ENCODE assay signal across 8 cellular contexts in the genomic region with DNA sequence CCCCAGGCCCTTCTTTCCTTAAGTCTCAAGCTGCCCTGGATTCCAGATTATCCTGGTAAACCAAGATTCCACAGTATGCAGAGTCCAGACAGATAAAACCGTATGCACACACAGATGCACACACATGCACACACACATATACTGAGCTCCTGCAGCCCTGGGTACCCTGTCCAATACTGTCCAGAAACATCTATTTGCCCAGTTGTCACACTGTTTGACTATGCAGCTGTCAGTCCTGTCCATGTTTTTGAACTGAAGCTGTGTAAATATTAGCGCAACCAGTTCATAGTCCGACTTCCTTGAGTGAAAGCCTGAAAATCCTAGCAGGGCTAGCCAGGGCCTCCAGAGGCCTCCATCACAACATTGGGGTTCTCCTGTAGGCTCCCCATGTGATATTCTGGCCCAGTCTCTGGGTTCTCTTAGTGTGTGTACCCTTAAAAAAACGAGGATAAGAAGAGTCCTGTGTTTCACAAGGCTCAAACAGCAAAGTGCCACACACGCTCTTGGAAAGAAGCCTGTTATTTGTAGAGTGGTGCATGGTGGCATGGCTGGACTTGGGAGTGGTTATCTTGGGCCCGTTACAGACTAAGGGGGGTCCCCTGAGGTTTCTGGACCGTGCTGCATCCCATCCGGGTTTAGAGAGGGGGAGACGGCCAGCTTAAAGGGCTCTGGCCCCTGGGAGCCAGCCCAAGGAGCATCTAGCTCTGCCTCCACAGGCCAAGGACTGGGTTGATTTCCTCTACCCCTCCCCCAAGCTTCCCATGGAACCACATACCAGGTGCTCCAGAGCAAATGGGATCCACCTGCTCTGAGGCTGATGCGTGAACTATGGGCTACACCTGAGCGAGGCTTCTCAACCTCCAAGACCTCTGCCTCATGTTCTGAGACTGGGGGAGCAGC.
DNase-seq lines count a peak whose midpoint lies in the region; ATAC-seq and TF ChIP-seq lines count a peak whose summit lies in the region.

No MANE protein-coding gene starts in this region.

- peaks cover 97% of the 10 kb centered on the region for H3K4me1 ChIP-seq in left ventricle myocardium inferior
- peaks cover 91 to 95% (median 92%) of the 10 kb centered on the region in 3 donors for H3K4me1 ChIP-seq in skeletal muscle tissue (ENCODE audit: control insufficient read depth in 3 of 3, insufficient read depth in 3 of 3, low read length in 3 of 3)

- DNase-seq in DMS53 treated with DMSO at 0.1 percent for 48 hours (lab: John Stamatoyannopoulos, UW; ENCODE audit: unreplicated experiment): peak; percentile 70
- DNase-seq in NCI-H748 treated with DMSO at 0.1 percent for 48 hours (lab: John Stamatoyannopoulos, UW): peak; percentile 12
- DNase-seq in left ventricle myocardium inferior: no peak
- no peak for DNase-seq in NCI-H128 (lab: John Stamatoyannopoulos, UW; ENCODE audit: unreplicated experiment)
- DNase-seq in activated CD4-positive, alpha-beta T cell treated with anti-CD3 and anti-CD28 coated beads for 4 hours: no peak
- no peak for DNase-seq in GM03348 (ENCODE audit: low spot score)

- H3K27me3 ChIP-seq in left ventricle myocardium inferior (ENCODE audit: low read depth) (no peaks in the 10 kb centered on the region), skeletal muscle tissue (ENCODE audit: control insufficient read depth in 3 of 3, insufficient read depth in 3 of 3, low read length in 3 of 3) (no peaks in the 10 kb centered on the region)

- intact Hi-C loops in left ventricle myocardium inferior (cut with micrococcal nuclease): no loop called here

- peak overlapping the region in 2 of 3 donors; percentile 11 to 28 for H3K9ac ChIP-seq in skeletal muscle tissue (ENCODE audit: low read depth in 1 of 3, low read length in 3 of 3)

- TF ChIP-seq CTCF in left ventricle myocardium inferior (IDR thresholded peaks at IDR 0.05; ENCODE audit: borderline replicate concordance): no peak

- H3K27ac ChIP-seq in left ventricle myocardium inferior (replicated peaks) (peak overlapping the region; percentile 91), skeletal muscle tissue (ENCODE audit: low read depth, low read length) (peak overlapping the region; percentile 36)

- H3K9me3 ChIP-seq in left ventricle myocardium inferior (replicated peaks) (no peaks in the 10 kb centered on the region), skeletal muscle tissue (ENCODE audit: control insufficient read depth in 3 of 3, low read length in 3 of 3) (no peaks in the 10 kb centered on the region)

- H3K4me3 ChIP-seq in left ventricle myocardium inferior (peak overlapping the region; percentile 94), skeletal muscle tissue (ENCODE audit: low read length in 3 of 3) (peak overlapping the region in 1 of 3 donors; percentile 22)

- ATAC-seq in HG03442 (IDR thresholded peaks at IDR 0.05; ENCODE audit: unreplicated experiment): no peak

- H3K36me3 ChIP-seq in left ventricle myocardium inferior (no peaks in the 10 kb centered on the region), skeletal muscle tissue (ENCODE audit: control insufficient read depth in 3 of 3, insufficient read depth in 3 of 3, low read length in 3 of 3) (peaks cover 0 to 2% (median 2%) of the 10 kb centered on the region in 3 donors)

Comparison
In these comparisons a context has a peak if more than half of its experiments do, and no peak if none do; other contexts are left out.
1. DNase-seq: peak in DMS53 treated with DMSO at 0.1 percent for 48 hours (single experiment) and NCI-H748 treated with DMSO at 0.1 percent for 48 hours (single experiment); none in left ventricle myocardium inferior (single experiment), NCI-H128 (single experiment), activated CD4-positive, alpha-beta T cell treated with anti-CD3 and anti-CD28 coated beads for 4 hours (0 of 2) and GM03348 (single experiment).